Comparison of ENCODE assay signal across 31 cellular contexts in genomic region chr5:136155769-136156168, GRCh38. TPM values are rescaled to one million over a fixed set of nuclear protein-coding genes. Genes with fewer than 3 reads are reported as not detected.
DNase-seq lines count a peak whose midpoint lies in the region; ATAC-seq, FAIRE-seq and TF ChIP-seq lines count a peak whose summit lies in the region.
"Had no signal": no experiment of that assay in that cellular context is flagged by ENCODE, and none has a peak within 500 bp of the region (broad histone marks: within the 10 kb centered on the region; RNA-seq: fewer than 3 reads in every experiment).

No MANE protein-coding gene starts in this region.

- H3K9me1 ChIP-seq in IMR-90 (ENCODE audit: insufficient read depth, low read length) = peaks cover 9% of the 10 kb centered on the region; the same call in 1 of the 2 replicates

- dilution Hi-C loops in IMR-90 (cut with HindIII; ENCODE audit: low sequenced_read_pairs, unreplicated experiment) = no loop called here

- H3K9me3 ChIP-seq in IMR-90 (ENCODE audit: control insufficient read depth, insufficient read depth, low read length) (no peaks in the 10 kb centered on the region), astrocyte (ENCODE audit: insufficient read depth, low read depth, low read length) (no peaks in the 10 kb centered on the region)
- H3K9me3 ChIP-seq: adrenal gland, heart right ventricle, Peyer's patch had no signal

- FAIRE-seq in astrocyte (lab: Jason Lieb, UNC) = no peak
- FAIRE-seq: endometrium, GM18507 had no signal

- CTCF ChIA-PET in IMR-90 (lab: Yijun Ruan, JAX) = no interaction called here

- H3K27ac ChIP-seq in IMR-90 (ENCODE audit: insufficient read depth, low read length) = no peak overlapping the region
- no peak overlapping the region for H3K27ac ChIP-seq in astrocyte (ENCODE audit: low read depth, low read length)
- H3K27ac ChIP-seq: adrenal gland, cardiac muscle cell, heart right ventricle, Peyer's patch had no signal

- H2AK5ac ChIP-seq in IMR-90 (ENCODE audit: low read depth, low read length) = no peak overlapping the region

- H3K23ac ChIP-seq in IMR-90 (ENCODE audit: low read depth, low read length) = no peak overlapping the region

- no peak overlapping the region for H4K91ac ChIP-seq in IMR-90 (ENCODE audit: insufficient read depth, low read depth, low read length)

- BruUV-seq in IMR-90 (replicated peaks; lab: Mats Ljungman, UMichigan) = no TSS peak

- no peaks in the 10 kb centered on the region for H3K27me3 Mint-ChIP-seq in astrocyte (ENCODE audit: low read depth, unreplicated experiment)
- H3K27me3 Mint-ChIP-seq: CD4-positive, alpha-beta memory T cell; naive B cell; stimulated activated naive B cell treated with anti-CD40 and anti-IgM and Interleukin-4, amounts not matched to agents 10 μg/mL and 1 μg/mL and 100 μg/mL, for 72 hours; T-helper 17 cell had no signal

- H2BK20ac ChIP-seq in IMR-90 (ENCODE audit: low read depth, low read length) = no peak overlapping the region

- WGBS in IMR-90 (ENCODE audit: extremely low coverage in 2 of 2, insufficient read length in 1 of 2), 2 experiments = no CpG with 5 or more reads among the region's 1 CpG
- 92 to 100% methylated on average over 1 of the region's 1 CpG for WGBS in lower leg skin, 2 donors

- H3K4me1 ChIP-seq in IMR-90 (ENCODE audit: control insufficient read depth, insufficient read depth, low read length) (peaks cover 6% of the 10 kb centered on the region; the same call in 1 of the 2 replicates), astrocyte (ENCODE audit: insufficient read depth, low read length) (no peaks in the 10 kb centered on the region)
- H3K4me1 ChIP-seq: Peyer's patch had no signal

- H2AFZ ChIP-seq in IMR-90 (replicated peaks; ENCODE audit: low read length, poor library complexity) (no peak overlapping the region), astrocyte (ENCODE audit: low read depth, low read length) (no peak overlapping the region)

- TF ChIP-seq POLR2A in IMR-90 (IDR thresholded peaks at IDR 0.05; ENCODE audit: low read depth, low read length) (no peak), lower leg skin (IDR thresholded peaks at IDR 0.05) (no peak)

- peaks cover 14% of the 10 kb centered on the region for H3K36me3 Mint-ChIP-seq in astrocyte (ENCODE audit: low read depth, unreplicated experiment)

- no peak overlapping the region for H4K5ac ChIP-seq in IMR-90 (ENCODE audit: low read depth, low read length)

- DNase-seq in IMR-90 (peak; percentile 38), astrocyte (ENCODE audit: low read depth) (peak; percentile 36), fibroblast of pulmonary artery (ENCODE audit: low read depth) (peak; percentile 36), lower leg skin (ENCODE audit: low spot score in 2 of 2) (no peak), T-helper 1 cell (no peak)
- no peak for DNase-seq in effector CD4-positive, alpha-beta T cell
- DNase-seq: activated CD4-positive, alpha-beta T cell treated with anti-CD3 and anti-CD28 coated beads for 4 hours; activated CD8-positive, alpha-beta memory T cell treated with anti-CD3 and anti-CD28 coated beads for 24 hours; activated naive CD4-positive, alpha-beta T cell; activated T-cell treated with anti-CD3 and anti-CD28 coated beads, Interleukin-2, amount 50 U/mL, for 1 hour; adrenal gland; CD4-positive, alpha-beta memory T cell; DMS 273 treated with DMSO at 0.1 percent for 48 hours; GF-D8; heart right ventricle; KBM-7; naive B cell; NCI-H1694; NCI-H524; NK-92 treated with Interleukin-12 subunit alpha and Interleukin-12 subunit beta, amount 100 ng/mL, for 24 hours; Peyer's patch; stimulated activated CD4-positive, alpha-beta T cell treated with anti-CD3 and anti-CD28 coated beads, Interleukin-2, amount 100 ng/mL, for 48 hours; stimulated activated naive B cell treated with anti-CD40 and anti-IgM and Interleukin-4, amounts not matched to agents 10 μg/mL and 1 μg/mL and 100 μg/mL, for 72 hours; T-helper 17 cell had no signal

- ATAC-seq in IMR-90 (ENCODE audit: low read depth) (no peak), GM21528 (IDR thresholded peaks at IDR 0.05; ENCODE audit: low FRiP score, unreplicated experiment) (no peak)
- ATAC-seq: heart right ventricle; stimulated activated naive B cell treated with anti-CD40 and anti-IgM and Interleukin-4, amounts not matched to agents 10 μg/mL and 1 μg/mL and 100 μg/mL, for 72 hours; T-helper 17 cell had no signal

- H3K27me3 ChIP-seq in IMR-90 (ENCODE audit: control insufficient read depth, insufficient read depth, low read length) (no peaks in the 10 kb centered on the region), astrocyte (ENCODE audit: insufficient read depth, low read length) (no peaks in the 10 kb centered on the region)
- H3K27me3 ChIP-seq: adrenal gland, cardiac muscle cell, heart right ventricle, Peyer's patch had no signal

- POLR2A ChIA-PET in IMR-90 (lab: Charles Lee; ENCODE audit: unreplicated experiment) = no interaction called here

- H3K14ac ChIP-seq in IMR-90 (replicated peaks; ENCODE audit: low read depth, low read length) = no peak overlapping the region

- no peak overlapping the region for H3K4me2 ChIP-seq in IMR-90 (ENCODE audit: low read depth, low read length)
- H3K4me2 ChIP-seq in astrocyte (ENCODE audit: low read length) = no peak overlapping the region
- H3K4me2 ChIP-seq: smooth muscle cell had no signal

- no peak overlapping the region for H3K4ac ChIP-seq in IMR-90 (ENCODE audit: low read depth, low read length)

- no peak overlapping the region for H3K27ac Mint-ChIP-seq in astrocyte (ENCODE audit: unreplicated experiment)
- H3K27ac Mint-ChIP-seq: naive B cell; stimulated activated naive B cell treated with anti-CD40 and anti-IgM and Interleukin-4, amounts not matched to agents 10 μg/mL and 1 μg/mL and 100 μg/mL, for 72 hours; T-helper 17 cell had no signal

- no peak overlapping the region for H4K8ac ChIP-seq in IMR-90 (ENCODE audit: low read depth in 2 of 2, low read length in 2 of 2)

- H3K56ac ChIP-seq in IMR-90 (ENCODE audit: extremely low read depth, insufficient read depth, low read length) = no peak overlapping the region

- no peaks in the 10 kb centered on the region for H3K9me3 Mint-ChIP-seq in astrocyte (ENCODE audit: unreplicated experiment)
- H3K9me3 Mint-ChIP-seq: CD4-positive, alpha-beta memory T cell; naive B cell; stimulated activated naive B cell treated with anti-CD40 and anti-IgM and Interleukin-4, amounts not matched to agents 10 μg/mL and 1 μg/mL and 100 μg/mL, for 72 hours had no signal

- in situ Hi-C loops in IMR-90 (cut with MboI; ENCODE audit: low sequenced_read_pairs) = no loop called here

- no peak overlapping the region for H2BK120ac ChIP-seq in IMR-90 (ENCODE audit: low read depth, low read length)

- H3K4me3 ChIP-seq in IMR-90 (ENCODE audit: insufficient read depth, low read depth, low read length) (no peak overlapping the region), astrocyte (ENCODE audit: insufficient read depth, low read depth, low read length) (no peak overlapping the region), fibroblast of pulmonary artery (replicated peaks; ENCODE audit: low read depth, low read length) (no peak overlapping the region), lower leg skin (ENCODE audit: low read depth, poor library complexity, severe bottlenecking) (no peak overlapping the region)
- H3K4me3 ChIP-seq: adrenal gland, cardiac muscle cell, heart right ventricle, Peyer's patch, smooth muscle cell had no signal

- peaks cover 27% of the 10 kb centered on the region for H3K4me1 Mint-ChIP-seq in astrocyte (ENCODE audit: low read depth, unreplicated experiment)

- H2AK9ac ChIP-seq in IMR-90 (replicated peaks; ENCODE audit: low read depth, low read length, poor library complexity) = no peak overlapping the region

- no peak for TF ChIP-seq RAD21 in IMR-90 (IDR thresholded peaks at IDR 0.05; ENCODE audit: low read length)

- H2BK15ac ChIP-seq in IMR-90 (ENCODE audit: low read depth, low read length) = no peak overlapping the region

- H3K18ac ChIP-seq in IMR-90 (ENCODE audit: low read depth, low read length) = no peak overlapping the region

- H3K36me3 ChIP-seq in IMR-90 (ENCODE audit: control insufficient read depth, insufficient read depth, low read length) (peaks cover 25% of the 10 kb centered on the region), astrocyte (ENCODE audit: insufficient read depth, low read length) (peaks cover 25% of the 10 kb centered on the region)

- no peak overlapping the region for H2BK5ac ChIP-seq in IMR-90 (ENCODE audit: low read depth, low read length, poor library complexity, severe bottlenecking)

- H3K79me1 ChIP-seq in IMR-90 (ENCODE audit: low read depth in 1 of 2, low read length in 2 of 2) = peaks cover 36 to 62% of the 10 kb centered on the region in 2 experiments

- TF ChIP-seq CTCF in IMR-90 (conservative IDR thresholded peaks at IDR 0.05; ENCODE audit: low read depth, low read length) = no peak
- no peak for TF ChIP-seq CTCF in astrocyte (IDR thresholded peaks at IDR 0.05; ENCODE audit: insufficient read depth, low read depth, low read length)
- no peak for TF ChIP-seq CTCF in fibroblast of pulmonary artery (IDR thresholded peaks at IDR 0.05; ENCODE audit: low read length, missing control alignments)
- TF ChIP-seq CTCF in lower leg skin (IDR thresholded peaks at IDR 0.05) = no peak

- H4K20me1 ChIP-seq in IMR-90 (ENCODE audit: insufficient read depth, low read length) (peaks cover 42% of the 10 kb centered on the region; the same call in 1 of the 2 replicates), astrocyte (ENCODE audit: insufficient read depth, low read length) (peaks cover 75% of the 10 kb centered on the region)

- intact Hi-C loops in IMR-90 (cut with micrococcal nuclease) (no loop called here), lower leg skin (cut with DNase I; ENCODE audit: low total_unique reads) (no loop called here)

- H3K9ac ChIP-seq in IMR-90 (ENCODE audit: low read depth, low read length) (no peak overlapping the region), astrocyte (ENCODE audit: low read length) (no peak overlapping the region)

- H3K4me3 Mint-ChIP-seq in astrocyte (ENCODE audit: unreplicated experiment) = no peak overlapping the region
- H3K4me3 Mint-ChIP-seq: CD4-positive, alpha-beta memory T cell; naive B cell; stimulated activated naive B cell treated with anti-CD40 and anti-IgM and Interleukin-4, amounts not matched to agents 10 μg/mL and 1 μg/mL and 100 μg/mL, for 72 hours; T-helper 17 cell had no signal

- H3K79me2 ChIP-seq in astrocyte (ENCODE audit: insufficient read depth, low read length) = peaks cover 97% of the 10 kb centered on the region

TF ChIP-seq in IMR-90, 13 proteins besides CTCF, POLR2A, EP300 and RAD21 (continues in another document):
- no peak for TF ChIP-seq RCOR1 (IDR thresholded peaks at IDR 0.05; ENCODE audit: insufficient replicate concordance, low read length)

RNA-seq across cellular contexts. Expression of gene SMAD5, which starts 23.1 kb away (rescaled TPM):
- total RNA-seq in IMR-90 (2012; rRNA removed) (73.3 and 101 TPM in 2 replicates), astrocyte (70.0 and 71.3 TPM in 2 replicates), lower leg skin (100 to 1,000 TPM in 1 of 4 donors, 10 to 100 TPM in 3; 43.3 to 102 (median 65.1) TPM)
- 25.7 and 37.4 TPM in 2 replicates for polyA plus RNA-seq in IMR-90 (2012; rRNA removed)
- 5.3 and 8.1 TPM in 2 replicates for polyA plus RNA-seq in IMR-90 (2012; cell fraction: cytosol; rRNA removed)
- 3.2 and 35.1 TPM in 2 replicates for polyA plus RNA-seq in IMR-90 (2012; cell fraction: nucleus; rRNA removed; ENCODE audit: low replicate concordance)

RNA-seq across cellular contexts. Expression of gene SMIM32, which starts 37.2 kb away (rescaled TPM):
- total RNA-seq in IMR-90 (2012; rRNA removed) = not detected in 2 replicates
- not detected in 2 replicates for polyA plus RNA-seq in IMR-90 (2012; rRNA removed)
- 0.02 TPM in 1 of 2 replicates, not detected in the other for polyA plus RNA-seq in IMR-90 (2012; cell fraction: cytosol; rRNA removed)
- polyA plus RNA-seq in IMR-90 (2012; cell fraction: nucleus; rRNA removed; ENCODE audit: low replicate concordance) = not detected in 2 replicates
- total RNA-seq in astrocyte = 0.30 and 0.34 TPM in 2 replicates
- total RNA-seq in lower leg skin = not detected
- total RNA-seq: adrenal gland; CD4-positive, alpha-beta memory T cell; heart right ventricle; mesenteric fat pad; SK-MEL-5; T-helper 17 cell had no signal
- polyA plus RNA-seq: adrenal gland; cardiac muscle cell; CD4-positive, alpha-beta memory T cell; heart right ventricle had no signal

Comparison
In these comparisons a context has a peak if more than half of its experiments do, and no peak if none do; other contexts are left out.
1. DNase-seq: peak in IMR-90 (single experiment), astrocyte (single experiment) and fibroblast of pulmonary artery (single experiment); none in lower leg skin (0 of 2), T-helper 1 cell (0 of 5) and effector CD4-positive, alpha-beta T cell (single experiment).